26 cellular contexts compared by ENCODE assay signal in the genomic region with DNA sequence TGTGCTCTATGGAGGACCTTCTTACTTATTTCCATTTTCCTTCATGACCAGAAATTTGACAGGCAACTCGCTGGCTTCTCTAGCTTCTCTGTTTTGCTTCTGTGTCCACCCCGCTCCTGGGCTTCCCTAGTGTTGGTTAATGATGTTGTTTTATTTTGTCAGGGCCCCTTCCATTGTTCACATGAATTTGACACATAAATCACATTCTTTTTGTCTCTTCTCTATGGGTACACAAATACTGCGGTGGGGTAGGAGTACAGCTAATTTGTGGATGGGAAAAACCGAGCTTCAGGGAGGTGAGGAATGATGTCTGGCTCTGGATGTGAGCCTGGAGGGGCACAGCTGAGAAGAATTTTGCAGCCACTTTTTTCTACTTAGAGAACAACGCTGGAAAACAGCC.
"Had no signal": no experiment of that assay in that cellular context is flagged by ENCODE, and none has a peak within 500 bp of the region (broad histone marks: within the 10 kb centered on the region; RNA-seq: fewer than 3 reads in every experiment).

No MANE protein-coding gene starts in this region.

- H3K9me3 ChIP-seq: left lung, lower lobe of right lung, right atrium auricular region, right lobe of liver, tibial nerve, uterus had no signal

- H2AFZ ChIP-seq: parathyroid adenoma had no signal

- H3K27me3 ChIP-seq: left lung, right atrium auricular region, right lobe of liver, tibial nerve, uterus had no signal

- H3K27ac ChIP-seq: left lung, lower lobe of right lung, parathyroid adenoma, right atrium auricular region, right lobe of liver, tibial nerve, uterus had no signal

- H3K4me3 ChIP-seq: left lung, lower lobe of right lung, right atrium auricular region, right lobe of liver, smooth muscle cell, tibial nerve, uterus had no signal

- H3K9ac ChIP-seq: parathyroid adenoma had no signal

- ATAC-seq: left colon; left lung; lower lobe of right lung; naive thymus-derived CD4-positive, alpha-beta T cell; natural killer cell treated with Interleukin-12 subunit alpha and Interleukin-12 subunit beta and Interleukin-15 and Interleukin-18, amount 100 ng/mL, for 72 hours; right lobe of liver; stimulated activated memory B cell treated with anti-CD40 and anti-IgM and Interleukin-4, amounts not matched to agents 10 μg/mL and 1 μg/mL and 100 μg/mL, for 72 hours; stimulated activated naive CD8-positive, alpha-beta T cell treated with anti-CD3 and anti-CD28 coated beads, Interleukin-15, amount 100 ng/mL, for 72 hours had no signal

- FAIRE-seq: islet of Langerhans, kidney had no signal

- H3K4me2 ChIP-seq: smooth muscle cell had no signal

- H3K4me1 ChIP-seq: left lung, lower lobe of right lung, parathyroid adenoma, right atrium auricular region, right lobe of liver, tibial nerve, uterus had no signal

- H3K79me2 ChIP-seq: parathyroid adenoma had no signal

- DNase-seq: hypothalamus; immature natural killer cell; kidney; left colon; left lung; lower lobe of right lung; mammary epithelial cell; mesenchymal stem cell; naive thymus-derived CD4-positive, alpha-beta T cell; nucleus accumbens; right lobe of liver; stimulated activated CD4-positive, alpha-beta T cell treated with anti-CD3 and anti-CD28 coated beads, Interleukin-1b, Interleukin-23, amount 100 ng/mL, for 48 hours; stimulated activated CD4-positive, alpha-beta T cell treated with anti-CD3 and anti-CD28 coated beads, Interleukin-2, amount 100 ng/mL, for 48 hours; stimulated activated CD4-positive, alpha-beta T cell treated with anti-CD3 and anti-CD28 coated beads, Interleukin-4, amount 100 ng/mL, for 4 hours; stimulated activated CD8-positive, alpha-beta memory T cell treated with anti-CD3 and anti-CD28 coated beads, Interleukin-4, amount 100 ng/mL, for 48 hours; stimulated activated naive CD4-positive, alpha-beta T cell treated with Interleukin-2 at 50 U/mL for 16 hours; stimulated activated naive CD8-positive, alpha-beta T cell treated with anti-CD3 and anti-CD28 coated beads, Interleukin-15, amount 100 ng/mL, for 72 hours; substantia nigra; uterus had no signal

- H3K36me3 ChIP-seq: left lung, lower lobe of right lung, right atrium auricular region, right lobe of liver, tibial nerve, uterus had no signal
